Comparison of ENCODE assay signal across 1 cellular context in genomic region chr17:17476865-17477467, GRCh38.
TF ChIP-seq lines count a peak whose summit lies in the region.

TSS of gene MED9 (plus strand) at chr17:17477000. CDS start at chr17:17477042, 42 bp downstream.

TF ChIP-seq in HEK293, 187 proteins besides CTCF, POLR2A, EP300 and RAD21 (continued from another document):
- TF ChIP-seq, protein P1, sequence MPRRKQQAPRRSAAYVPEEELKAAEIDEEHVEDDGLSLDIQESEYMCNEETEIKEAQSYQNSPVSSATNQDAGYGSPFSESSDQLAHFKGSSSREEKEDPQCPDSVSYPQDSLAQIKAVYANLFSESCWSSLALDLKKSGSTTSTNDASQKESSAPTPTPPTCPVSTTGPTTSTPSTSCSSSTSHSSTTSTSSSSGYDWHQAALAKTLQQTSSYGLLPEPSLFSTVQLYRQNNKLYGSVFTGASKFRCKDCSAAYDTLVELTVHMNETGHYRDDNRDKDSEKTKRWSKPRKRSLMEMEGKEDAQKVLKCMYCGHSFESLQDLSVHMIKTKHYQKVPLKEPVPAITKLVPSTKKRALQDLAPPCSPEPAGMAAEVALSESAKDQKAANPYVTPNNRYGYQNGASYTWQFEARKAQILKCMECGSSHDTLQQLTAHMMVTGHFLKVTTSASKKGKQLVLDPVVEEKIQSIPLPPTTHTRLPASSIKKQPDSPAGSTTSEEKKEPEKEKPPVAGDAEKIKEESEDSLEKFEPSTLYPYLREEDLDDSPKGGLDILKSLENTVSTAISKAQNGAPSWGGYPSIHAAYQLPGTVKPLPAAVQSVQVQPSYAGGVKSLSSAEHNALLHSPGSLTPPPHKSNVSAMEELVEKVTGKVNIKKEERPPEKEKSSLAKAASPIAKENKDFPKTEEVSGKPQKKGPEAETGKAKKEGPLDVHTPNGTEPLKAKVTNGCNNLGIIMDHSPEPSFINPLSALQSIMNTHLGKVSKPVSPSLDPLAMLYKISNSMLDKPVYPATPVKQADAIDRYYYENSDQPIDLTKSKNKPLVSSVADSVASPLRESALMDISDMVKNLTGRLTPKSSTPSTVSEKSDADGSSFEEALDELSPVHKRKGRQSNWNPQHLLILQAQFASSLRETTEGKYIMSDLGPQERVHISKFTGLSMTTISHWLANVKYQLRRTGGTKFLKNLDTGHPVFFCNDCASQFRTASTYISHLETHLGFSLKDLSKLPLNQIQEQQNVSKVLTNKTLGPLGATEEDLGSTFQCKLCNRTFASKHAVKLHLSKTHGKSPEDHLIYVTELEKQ (tag by site-specific recombination; IDR thresholded peaks at IDR 0.05; ENCODE audit: borderline replicate concordance) = no peak
- TF ChIP-seq ZSCAN23 (tag by site-specific recombination; IDR thresholded peaks at IDR 0.05) (no peak), KLF1 (tag by site-specific recombination; IDR thresholded peaks at IDR 0.05) (peak; percentile 65; the same call in 1 of the 2 replicates), ZNF561 (tag by site-specific recombination; IDR thresholded peaks at IDR 0.05; ENCODE audit: borderline replicate concordance) (peak; percentile 24; the same call in 1 of the 2 replicates), KLF8 (tag by site-specific recombination; IDR thresholded peaks at IDR 0.05) (peak; percentile 89), ZNF223 (tag by site-specific recombination; IDR thresholded peaks at IDR 0.05) (no peak)
- TF ChIP-seq, protein P2, sequence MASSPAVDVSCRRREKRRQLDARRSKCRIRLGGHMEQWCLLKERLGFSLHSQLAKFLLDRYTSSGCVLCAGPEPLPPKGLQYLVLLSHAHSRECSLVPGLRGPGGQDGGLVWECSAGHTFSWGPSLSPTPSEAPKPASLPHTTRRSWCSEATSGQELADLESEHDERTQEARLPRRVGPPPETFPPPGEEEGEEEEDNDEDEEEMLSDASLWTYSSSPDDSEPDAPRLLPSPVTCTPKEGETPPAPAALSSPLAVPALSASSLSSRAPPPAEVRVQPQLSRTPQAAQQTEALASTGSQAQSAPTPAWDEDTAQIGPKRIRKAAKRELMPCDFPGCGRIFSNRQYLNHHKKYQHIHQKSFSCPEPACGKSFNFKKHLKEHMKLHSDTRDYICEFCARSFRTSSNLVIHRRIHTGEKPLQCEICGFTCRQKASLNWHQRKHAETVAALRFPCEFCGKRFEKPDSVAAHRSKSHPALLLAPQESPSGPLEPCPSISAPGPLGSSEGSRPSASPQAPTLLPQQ (tag by site-specific recombination; IDR thresholded peaks at IDR 0.05) = peak; percentile 59; the same call in 1 of the 2 replicates
- TF ChIP-seq, protein P3, sequence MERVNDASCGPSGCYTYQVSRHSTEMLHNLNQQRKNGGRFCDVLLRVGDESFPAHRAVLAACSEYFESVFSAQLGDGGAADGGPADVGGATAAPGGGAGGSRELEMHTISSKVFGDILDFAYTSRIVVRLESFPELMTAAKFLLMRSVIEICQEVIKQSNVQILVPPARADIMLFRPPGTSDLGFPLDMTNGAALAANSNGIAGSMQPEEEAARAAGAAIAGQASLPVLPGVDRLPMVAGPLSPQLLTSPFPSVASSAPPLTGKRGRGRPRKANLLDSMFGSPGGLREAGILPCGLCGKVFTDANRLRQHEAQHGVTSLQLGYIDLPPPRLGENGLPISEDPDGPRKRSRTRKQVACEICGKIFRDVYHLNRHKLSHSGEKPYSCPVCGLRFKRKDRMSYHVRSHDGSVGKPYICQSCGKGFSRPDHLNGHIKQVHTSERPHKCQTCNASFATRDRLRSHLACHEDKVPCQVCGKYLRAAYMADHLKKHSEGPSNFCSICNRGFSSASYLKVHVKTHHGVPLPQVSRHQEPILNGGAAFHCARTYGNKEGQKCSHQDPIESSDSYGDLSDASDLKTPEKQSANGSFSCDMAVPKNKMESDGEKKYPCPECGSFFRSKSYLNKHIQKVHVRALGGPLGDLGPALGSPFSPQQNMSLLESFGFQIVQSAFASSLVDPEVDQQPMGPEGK (tag by site-specific recombination; IDR thresholded peaks at IDR 0.05) = peak; percentile 78; the same call in 1 of the 2 replicates
- TF ChIP-seq, protein P4, sequence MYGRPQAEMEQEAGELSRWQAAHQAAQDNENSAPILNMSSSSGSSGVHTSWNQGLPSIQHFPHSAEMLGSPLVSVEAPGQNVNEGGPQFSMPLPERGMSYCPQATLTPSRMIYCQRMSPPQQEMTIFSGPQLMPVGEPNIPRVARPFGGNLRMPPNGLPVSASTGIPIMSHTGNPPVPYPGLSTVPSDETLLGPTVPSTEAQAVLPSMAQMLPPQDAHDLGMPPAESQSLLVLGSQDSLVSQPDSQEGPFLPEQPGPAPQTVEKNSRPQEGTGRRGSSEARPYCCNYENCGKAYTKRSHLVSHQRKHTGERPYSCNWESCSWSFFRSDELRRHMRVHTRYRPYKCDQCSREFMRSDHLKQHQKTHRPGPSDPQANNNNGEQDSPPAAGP (tag by site-specific recombination; IDR thresholded peaks at IDR 0.05) = peak; percentile 80
